ENCODE assay signal across 9 cellular contexts in genomic region chr10:34528320-34528719, GRCh38.
DNase-seq lines count a peak whose midpoint lies in the region; ATAC-seq and TF ChIP-seq lines count a peak whose summit lies in the region.
"Had no signal": no experiment of that assay in that cellular context is flagged by ENCODE, and none has a peak within 500 bp of the region (broad histone marks: within the 10 kb centered on the region; RNA-seq: fewer than 3 reads in every experiment).

No MANE protein-coding gene starts in this region.

- no peaks in the 10 kb centered on the region for H3K36me3 ChIP-seq in H7 (replicated peaks; ENCODE audit: control insufficient read depth, insufficient read depth, low read length)
- no peaks in the 10 kb centered on the region for H3K36me3 ChIP-seq in OCI-LY3 (replicated peaks; ENCODE audit: low read depth, low read length)
- H3K36me3 ChIP-seq in effector memory CD4-positive, alpha-beta T cell (ENCODE audit: control insufficient read depth, insufficient read depth, low read length): no peaks in the 10 kb centered on the region

- H3K4me2 ChIP-seq in OCI-LY3 (ENCODE audit: low read length): no peak overlapping the region

- no peaks in the 10 kb centered on the region for H4K20me1 ChIP-seq in OCI-LY3 (ENCODE audit: insufficient read depth, low read length)

- H3K27me3 Mint-ChIP-seq in stimulated activated naive CD8-positive, alpha-beta T cell treated with anti-CD3 and anti-CD28 coated beads, Interleukin-15, amount 100 ng/mL, for 72 hours: no peaks in the 10 kb centered on the region

- no peak overlapping the region for H3K27ac Mint-ChIP-seq in stimulated activated naive CD8-positive, alpha-beta T cell treated with anti-CD3 and anti-CD28 coated beads, Interleukin-15, amount 100 ng/mL, for 72 hours

- H3K4me3 ChIP-seq in AG09309 (ENCODE audit: control insufficient read depth, low read depth, low read length) (no peak overlapping the region), H7 (ENCODE audit: insufficient read depth, low read depth, low read length) (no peak overlapping the region), OCI-LY3 (ENCODE audit: low read length) (no peak overlapping the region)
- H3K4me3 ChIP-seq in effector memory CD4-positive, alpha-beta T cell (ENCODE audit: insufficient read depth, low read depth, low read length, poor library complexity, severe bottlenecking): no peak overlapping the region

- H2AFZ ChIP-seq in OCI-LY3 (ENCODE audit: low read depth, low read length): no peak overlapping the region

- ATAC-seq in stimulated activated naive CD8-positive, alpha-beta T cell treated with anti-CD3 and anti-CD28 coated beads, Interleukin-15, amount 100 ng/mL, for 72 hours: no peak
- ATAC-seq: left ventricle myocardium superior had no signal

- peaks cover 5% of the 10 kb centered on the region; the same call in 1 of the 2 replicates for H3K4me1 ChIP-seq in OCI-LY3 (ENCODE audit: low read length)
- no peaks in the 10 kb centered on the region for H3K4me1 ChIP-seq in effector memory CD4-positive, alpha-beta T cell (ENCODE audit: control insufficient read depth, insufficient read depth, low read length, poor library complexity, severe bottlenecking)

- no peak overlapping the region for H3K9ac ChIP-seq in OCI-LY3 (ENCODE audit: low read length)

- H3K27me3 ChIP-seq in H7 (ENCODE audit: control insufficient read depth, insufficient read depth, low read length) (no peaks in the 10 kb centered on the region), OCI-LY3 (ENCODE audit: low read depth, low read length) (0 out of 2 replicates have a peak, but pooled peaks cover 8% of the 10 kb centered on the region)
- no peaks in the 10 kb centered on the region for H3K27me3 ChIP-seq in effector memory CD4-positive, alpha-beta T cell (replicated peaks; ENCODE audit: control insufficient read depth, insufficient read depth, low read length, poor library complexity, severe bottlenecking)

- TF ChIP-seq CTCF in AG09309 (IDR thresholded peaks at IDR 0.05; ENCODE audit: control insufficient read depth, insufficient read depth, low read depth, low read length, missing control alignments): no peak
- 0 out of 2 replicates have a peak, but pooled peaks have one; percentile 1 for TF ChIP-seq CTCF in OCI-LY3 (IDR thresholded peaks at IDR 0.05; ENCODE audit: low read depth, low read length)

- peaks cover 4 to 8% of the 10 kb centered on the region in 2 donors for H3K9me3 Mint-ChIP-seq in stimulated activated naive CD8-positive, alpha-beta T cell treated with anti-CD3 and anti-CD28 coated beads, Interleukin-15, amount 100 ng/mL, for 72 hours

- H3K27ac ChIP-seq in OCI-LY3 (ENCODE audit: low read length): no peak overlapping the region
- H3K27ac ChIP-seq in effector memory CD4-positive, alpha-beta T cell (ENCODE audit: insufficient read depth, low read length, poor library complexity, severe bottlenecking): no peak overlapping the region

- H3K4me1 Mint-ChIP-seq in stimulated activated naive CD8-positive, alpha-beta T cell treated with anti-CD3 and anti-CD28 coated beads, Interleukin-15, amount 100 ng/mL, for 72 hours: no peaks in the 10 kb centered on the region

- H3K9me3 ChIP-seq in OCI-LY3 (ENCODE audit: insufficient read depth, low read length): no peaks in the 10 kb centered on the region
- no peaks in the 10 kb centered on the region for H3K9me3 ChIP-seq in effector memory CD4-positive, alpha-beta T cell (ENCODE audit: control insufficient read depth, low read length)

- DNase-seq in AG09309 (ENCODE audit: low read depth) (peak; percentile 81), H7 (peak; percentile 11), glomerular endothelial cell (ENCODE audit: extremely low read depth, low read depth, low spot score) (peak; percentile 88), activated gamma-delta T cell treated with Interleukin-2 at 50 U/mL for 16 hours (no peak), 8988T (no peak)
- DNase-seq in effector memory CD4-positive, alpha-beta T cell: no peak
- DNase-seq in stimulated activated naive CD8-positive, alpha-beta T cell treated with anti-CD3 and anti-CD28 coated beads, Interleukin-15, amount 100 ng/mL, for 72 hours: no peak
- DNase-seq: left ventricle myocardium superior had no signal

- H3K4me3 Mint-ChIP-seq in stimulated activated naive CD8-positive, alpha-beta T cell treated with anti-CD3 and anti-CD28 coated beads, Interleukin-15, amount 100 ng/mL, for 72 hours: no peak overlapping the region

- H3K79me2 ChIP-seq in OCI-LY3 (ENCODE audit: low read length): no peaks in the 10 kb centered on the region

Comparison
In these comparisons a context has a peak if more than half of its experiments do, and no peak if none do; other contexts are left out.
1. DNase-seq: peak in AG09309 (single experiment), H7 (single experiment) and glomerular endothelial cell (single experiment); none in activated gamma-delta T cell treated with Interleukin-2 at 50 U/mL for 16 hours (single experiment), effector memory CD4-positive, alpha-beta T cell (0 of 3), 8988T (single experiment) and stimulated activated naive CD8-positive, alpha-beta T cell treated with anti-CD3 and anti-CD28 coated beads, Interleukin-15, amount 100 ng/mL, for 72 hours (0 of 2).